Comparison of ENCODE assay signal across 19 cellular contexts in the genomic region with DNA sequence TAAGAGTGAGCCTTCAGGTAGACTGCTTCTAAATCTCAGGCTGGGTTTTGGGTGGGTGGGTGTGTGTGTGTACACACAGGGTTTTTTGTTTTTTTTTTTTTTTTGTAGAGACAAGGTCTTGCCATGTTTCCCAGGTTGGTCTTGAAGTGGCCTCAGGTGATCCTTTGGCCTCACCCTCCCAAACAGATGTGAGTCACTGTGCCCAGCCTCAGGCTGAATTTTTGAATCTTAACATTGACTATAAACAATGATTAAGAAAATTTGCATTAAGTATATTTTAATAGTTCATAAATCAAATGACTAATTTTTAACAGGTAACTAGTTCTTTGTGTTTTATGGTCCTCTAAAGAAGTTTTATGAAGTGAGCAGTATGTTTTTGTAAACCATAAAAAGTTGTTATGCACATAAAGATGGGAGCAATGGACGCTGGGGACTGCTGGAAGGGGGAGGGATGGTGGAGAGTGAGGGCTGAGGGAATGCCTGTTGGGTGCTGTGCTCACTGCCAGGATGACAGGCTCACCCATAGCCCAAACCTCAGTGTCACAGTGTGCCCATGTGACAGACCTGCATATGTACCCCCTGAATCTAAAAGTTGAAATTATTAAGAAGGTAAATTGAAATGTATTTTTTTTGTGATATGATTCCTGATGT.
DNase-seq lines count a peak whose midpoint lies in the region; ATAC-seq and TF ChIP-seq lines count a peak whose summit lies in the region.
"Had no signal": no experiment of that assay in that cellular context is flagged by ENCODE, and none has a peak within 500 bp of the region (broad histone marks: within the 10 kb centered on the region; RNA-seq: fewer than 3 reads in every experiment).

No MANE protein-coding gene starts in this region.

- no peak for TF ChIP-seq CTCF in mammary epithelial cell (conservative IDR thresholded peaks at IDR 0.05 in 1 of 2, IDR thresholded peaks at IDR 0.05 in 1 of 2; ENCODE audit: extremely low read depth in 1 of 2, insufficient read depth in 1 of 2, low read depth in 1 of 2, low read length in 2 of 2)
- no peak for TF ChIP-seq CTCF in MCF 10A (IDR thresholded peaks at IDR 0.05; ENCODE audit: unreplicated experiment)
- no peak for TF ChIP-seq CTCF in VCaP (conservative IDR thresholded peaks at IDR 0.05)
- no peak for TF ChIP-seq CTCF in hepatocyte (IDR thresholded peaks at IDR 0.05; ENCODE audit: poor library complexity)

- POLR2A ChIA-PET in MCF 10A (lab: Yijun Ruan, JAX), result no interaction called here

- H3K36me3 Mint-ChIP-seq in MCF 10A (ENCODE audit: insufficient read depth, unreplicated experiment), result no peaks in the 10 kb centered on the region

- BruUV-seq in mammary epithelial cell (replicated peaks; lab: Mats Ljungman, UMichigan) (no TSS peak), MCF 10A (replicated peaks; lab: Mats Ljungman, UMichigan) (no TSS peak)

- H3K18ac ChIP-seq in mesenchymal stem cell (ENCODE audit: low read depth in 1 of 2, low read length in 2 of 2), result no peak overlapping the region

- no peaks in the 10 kb centered on the region for H3K27me3 Mint-ChIP-seq in MCF 10A (ENCODE audit: insufficient read depth, unreplicated experiment)
- H3K27me3 Mint-ChIP-seq: B cell; CD4-positive, alpha-beta T cell had no signal

- H3K9ac ChIP-seq in mammary epithelial cell (ENCODE audit: insufficient read depth, low read length) (no peak overlapping the region), mesenchymal stem cell (ENCODE audit: low read length) (no peak overlapping the region)
- H3K9ac ChIP-seq: BLaER1 treated with 17β-estradiol and CSF1 and Interleukin-3, amounts not matched to agents 10 nM and 100 nM had no signal

- no peak overlapping the region for H2BK12ac ChIP-seq in mesenchymal stem cell (ENCODE audit: low read length in 2 of 2)

- ATAC-seq in HG03175 (IDR thresholded peaks at IDR 0.05; ENCODE audit: unreplicated experiment), result no peak
- ATAC-seq: A549; CD8-positive, alpha-beta T cell had no signal

- no peak overlapping the region for H2BK5ac ChIP-seq in mesenchymal stem cell (ENCODE audit: low read depth, low read length, poor library complexity, severe bottlenecking)

- no peaks in the 10 kb centered on the region for H3K4me1 Mint-ChIP-seq in MCF 10A (ENCODE audit: insufficient read depth, unreplicated experiment)
- H3K4me1 Mint-ChIP-seq: B cell had no signal

- peaks cover 27% of the 10 kb centered on the region for H3K9me3 ChIP-seq in mammary epithelial cell (replicated peaks; ENCODE audit: insufficient read depth, low read length)
- peaks cover 96% of the 10 kb centered on the region for H3K9me3 ChIP-seq in mesenchymal stem cell (ENCODE audit: control insufficient read depth, low read length)
- peaks cover 13% of the 10 kb centered on the region for H3K9me3 ChIP-seq in hepatocyte (ENCODE audit: low read depth)

- no peak overlapping the region for H2AK5ac ChIP-seq in mesenchymal stem cell (ENCODE audit: low read length, severe bottlenecking)

- H3K9me3 Mint-ChIP-seq in MCF 10A (ENCODE audit: unreplicated experiment), result peaks cover 23% of the 10 kb centered on the region

- H3K4me1 ChIP-seq in mammary epithelial cell (ENCODE audit: insufficient read depth, low read length) (no peaks in the 10 kb centered on the region), mesenchymal stem cell (ENCODE audit: control insufficient read depth, insufficient read depth, low read depth, low read length) (no peaks in the 10 kb centered on the region), hepatocyte (ENCODE audit: insufficient read depth) (no peaks in the 10 kb centered on the region)
- H3K4me1 ChIP-seq: A549; BLaER1 treated with 17β-estradiol and CSF1 and Interleukin-3, amounts not matched to agents 10 nM and 100 nM; Caco-2 had no signal

- H3K27ac Mint-ChIP-seq in MCF 10A (ENCODE audit: low read depth, unreplicated experiment), result no peak overlapping the region
- H3K27ac Mint-ChIP-seq: B cell; CD4-positive, alpha-beta T cell; CD8-positive, alpha-beta T cell had no signal

- H3K4me2 ChIP-seq in mammary epithelial cell (ENCODE audit: insufficient read depth, low read depth, low read length) (no peak overlapping the region), mesenchymal stem cell (ENCODE audit: low read length, poor library complexity, severe bottlenecking) (no peak overlapping the region), hepatocyte (no peak overlapping the region)
- H3K4me2 ChIP-seq: A549; BLaER1 treated with 17β-estradiol and CSF1 and Interleukin-3, amounts not matched to agents 10 nM and 100 nM had no signal

- no peaks in the 10 kb centered on the region for H4K20me1 ChIP-seq in mammary epithelial cell (ENCODE audit: insufficient read depth, low read length)
- H4K20me1 ChIP-seq in hepatocyte (ENCODE audit: insufficient read depth, poor library complexity, severe bottlenecking), result no peaks in the 10 kb centered on the region
- H4K20me1 ChIP-seq: BLaER1 treated with 17β-estradiol and CSF1 and Interleukin-3, amounts not matched to agents 10 nM and 100 nM had no signal

- H3K27me3 ChIP-seq in mammary epithelial cell (ENCODE audit: insufficient read depth, low read length) (no peaks in the 10 kb centered on the region), mesenchymal stem cell (ENCODE audit: control insufficient read depth in 1 of 2, insufficient read depth in 1 of 2, low read length in 2 of 2) (no peaks in the 10 kb centered on the region), hepatocyte (no peaks in the 10 kb centered on the region)
- H3K27me3 ChIP-seq: BLaER1 treated with 17β-estradiol and CSF1 and Interleukin-3, amounts not matched to agents 10 nM and 100 nM had no signal

- H3K23ac ChIP-seq in mesenchymal stem cell (ENCODE audit: low read length in 2 of 2), result no peak overlapping the region

- DNase-seq in mammary epithelial cell (peak; percentile 9), MCF 10A (ENCODE audit: unreplicated experiment) (no peak), mesenchymal stem cell (no peak), hepatocyte (ENCODE audit: low spot score) (no peak), NCI-H2029 (lab: John Stamatoyannopoulos, UW) (no peak)
- DNase-seq: AML-193; Caco-2; Calu3; CD4-positive, alpha-beta T cell; CD8-positive, alpha-beta T cell; DMS79 treated with DMSO at 0.1 percent for 48 hours; GF-D8 had no signal

- H3K36me3 ChIP-seq in mammary epithelial cell (ENCODE audit: insufficient read depth, low read length), result no peaks in the 10 kb centered on the region
- H3K36me3 ChIP-seq in mesenchymal stem cell (ENCODE audit: control insufficient read depth in 1 of 2, insufficient read depth in 2 of 2, low read depth in 1 of 2, low read length in 2 of 2), result peaks cover 6 to 21% of the 10 kb centered on the region in 2 experiments
- no peaks in the 10 kb centered on the region for H3K36me3 ChIP-seq in hepatocyte (replicated peaks; ENCODE audit: insufficient read depth, low read depth)

- CTCF ChIA-PET in mammary epithelial cell (lab: Charles Lee; ENCODE audit: low non-redundant PET), result no interaction called here
- CTCF ChIA-PET in MCF 10A (lab: Yijun Ruan, JAX), result interaction anchor here (0.8 kb wide), 1 partner anchor 21 kb away, joined by 3 read pairs; no protein-coding TSS in a partner anchor

- no peak overlapping the region for H4K91ac ChIP-seq in mesenchymal stem cell (ENCODE audit: low read length)

- H3K4me3 ChIP-seq in mammary epithelial cell (replicated peaks in 1 of 3; ENCODE audit: insufficient read depth in 1 of 3, low read depth in 2 of 3, low read length in 3 of 3), result no peak overlapping the region
- peak overlapping the region; percentile 24 to 32 for H3K4me3 ChIP-seq in mesenchymal stem cell (ENCODE audit: insufficient read depth in 1 of 2, low read depth in 1 of 2, low read length in 2 of 2)
- no peak overlapping the region for H3K4me3 ChIP-seq in hepatocyte
- H3K4me3 ChIP-seq: A549; BLaER1 treated with 17β-estradiol and CSF1 and Interleukin-3, amounts not matched to agents 10 nM and 100 nM had no signal

- H2BK15ac ChIP-seq in mesenchymal stem cell (ENCODE audit: low read depth, poor library complexity, severe bottlenecking), result no peak overlapping the region

- 14% methylated on average over 1 of the region's 1 CpG for WGBS in mammary epithelial cell (ENCODE audit: low coverage, missing lambda C conversion rate)
- WGBS in mesenchymal stem cell, result 64% methylated on average over 1 of the region's 1 CpG
- WGBS in hepatocyte (ENCODE audit: low lambda C conversion rate, missing lambda C conversion rate), result 100% methylated on average over 1 of the region's 1 CpG

- H2AFZ ChIP-seq in mammary epithelial cell (ENCODE audit: low read depth, low read length), result no peak overlapping the region
- H2AFZ ChIP-seq in mesenchymal stem cell (ENCODE audit: low read depth, low read length), result no peak overlapping the region
- H2AFZ ChIP-seq in hepatocyte, result no peak overlapping the region

- no peak overlapping the region for H3K4me3 Mint-ChIP-seq in MCF 10A (ENCODE audit: unreplicated experiment)
- H3K4me3 Mint-ChIP-seq: B cell; CD4-positive, alpha-beta T cell; CD8-positive, alpha-beta T cell had no signal

- dilution Hi-C loops in mammary epithelial cell (cut with HindIII; ENCODE audit: low sequenced_read_pairs), result no loop called here

- intact Hi-C loops in mammary epithelial cell (cut with micrococcal nuclease), result no loop called here
- intact Hi-C loops in MCF 10A (cut with micrococcal nuclease), result no loop called here

- peaks cover 4% of the 10 kb centered on the region for H3K79me1 ChIP-seq in mesenchymal stem cell (replicated peaks; ENCODE audit: low read length, poor library complexity, severe bottlenecking)

- H3K79me2 ChIP-seq in mammary epithelial cell (ENCODE audit: insufficient read depth, low read length), result no peaks in the 10 kb centered on the region
- H3K79me2 ChIP-seq in hepatocyte, result no peaks in the 10 kb centered on the region

- in situ Hi-C loops in mammary epithelial cell (cut with MboI; ENCODE audit: low sequenced_read_pairs in 2 of 2), result no loop called here

- H3K27ac ChIP-seq in mammary epithelial cell (ENCODE audit: insufficient read depth, low read depth, low read length) (no peak overlapping the region), VCaP (0 out of 2 replicates have a peak overlapping the region, but pooled peaks have one; percentile 4), mesenchymal stem cell (ENCODE audit: low read length, poor library complexity, severe bottlenecking) (no peak overlapping the region), hepatocyte (no peak overlapping the region)
- H3K27ac ChIP-seq: 22Rv1; A549; BLaER1 treated with 17β-estradiol and CSF1 and Interleukin-3, amounts not matched to agents 10 nM and 100 nM; C4-2B had no signal

- H2BK120ac ChIP-seq in mesenchymal stem cell (ENCODE audit: low read depth, low read length), result no peak overlapping the region

- no peaks in the 10 kb centered on the region for H3K9me2 ChIP-seq in hepatocyte (replicated peaks; ENCODE audit: insufficient read depth)

- no peak overlapping the region for H4K8ac ChIP-seq in mesenchymal stem cell (ENCODE audit: low read length)

- no peak overlapping the region for H3K4ac ChIP-seq in mesenchymal stem cell (ENCODE audit: low read depth in 1 of 2, low read length in 2 of 2)

- no peak overlapping the region for H3K14ac ChIP-seq in mesenchymal stem cell (ENCODE audit: low read length in 2 of 2)

Comparison
In these comparisons a context has a peak if more than half of its experiments do, and no peak if none do; other contexts are left out.
1. H3K4me3 ChIP-seq: peak in mesenchymal stem cell (2 of 2); none in mammary epithelial cell (0 of 3) and hepatocyte (single experiment).